18 cellular contexts compared by ENCODE assay signal in genomic region chr4:149885896-149886295, GRCh38.
DNase-seq lines count a peak whose midpoint lies in the region; ATAC-seq, FAIRE-seq and TF ChIP-seq lines count a peak whose summit lies in the region.
"Had no signal": no experiment of that assay in that cellular context is flagged by ENCODE, and none has a peak within 500 bp of the region (broad histone marks: within the 10 kb centered on the region; RNA-seq: fewer than 3 reads in every experiment).

No MANE protein-coding gene starts in this region.

- no peaks in the 10 kb centered on the region for H3K9me3 Mint-ChIP-seq in MCF 10A (ENCODE audit: unreplicated experiment)
- peaks cover 6% of the 10 kb centered on the region for H3K9me3 Mint-ChIP-seq in astrocyte (ENCODE audit: unreplicated experiment)
- H3K9me3 Mint-ChIP-seq: activated CD4-positive, alpha-beta memory T cell treated with anti-CD3 and anti-CD28 coated beads, Interleukin-2, amount 10 ng/mL, durations not matched to agents 7 days and 5 days; activated T-helper 17 cell treated with anti-CD3 and anti-CD28 coated beads, Interleukin-2, amount 50 U/mL, for 72 hours had no signal

- H2AFZ ChIP-seq in mammary epithelial cell (ENCODE audit: low read depth, low read length), result no peak overlapping the region
- H2AFZ ChIP-seq in astrocyte (ENCODE audit: low read depth, low read length), result no peak overlapping the region

- no peaks in the 10 kb centered on the region for H3K36me3 Mint-ChIP-seq in MCF 10A (ENCODE audit: insufficient read depth, unreplicated experiment)
- H3K36me3 Mint-ChIP-seq in astrocyte (ENCODE audit: low read depth, unreplicated experiment), result peaks cover 3% of the 10 kb centered on the region
- H3K36me3 Mint-ChIP-seq: CD8-positive, alpha-beta memory T cell had no signal

- H3K9me3 ChIP-seq in mammary epithelial cell (replicated peaks; ENCODE audit: insufficient read depth, low read length) (no peaks in the 10 kb centered on the region), astrocyte (ENCODE audit: insufficient read depth, low read depth, low read length) (no peaks in the 10 kb centered on the region), esophagus muscularis mucosa (no peaks in the 10 kb centered on the region)
- H3K9me3 ChIP-seq: body of pancreas had no signal

- TF ChIP-seq POLR2A in esophagus muscularis mucosa (IDR thresholded peaks at IDR 0.05; ENCODE audit: low read depth), result no peak

- H3K4me3 ChIP-seq in mammary epithelial cell (replicated peaks in 1 of 3; ENCODE audit: insufficient read depth in 1 of 3, low read depth in 2 of 3, low read length in 3 of 3) (no peak overlapping the region), astrocyte (ENCODE audit: insufficient read depth, low read depth, low read length) (no peak overlapping the region), esophagus muscularis mucosa (no peak overlapping the region)
- H3K4me3 ChIP-seq: body of pancreas had no signal

- BruUV-seq in mammary epithelial cell (replicated peaks; lab: Mats Ljungman, UMichigan) (no TSS peak), MCF 10A (replicated peaks; lab: Mats Ljungman, UMichigan) (no TSS peak)

- TF ChIP-seq CTCF in mammary epithelial cell (conservative IDR thresholded peaks at IDR 0.05 in 1 of 2, IDR thresholded peaks at IDR 0.05 in 1 of 2; ENCODE audit: extremely low read depth in 1 of 2, insufficient read depth in 1 of 2, low read depth in 1 of 2, low read length in 2 of 2) (no peak), MCF 10A (IDR thresholded peaks at IDR 0.05; ENCODE audit: unreplicated experiment) (no peak), astrocyte (IDR thresholded peaks at IDR 0.05; ENCODE audit: insufficient read depth, low read depth, low read length) (no peak), esophagus muscularis mucosa (IDR thresholded peaks at IDR 0.05) (no peak)

- no peak overlapping the region for H3K9ac ChIP-seq in mammary epithelial cell (ENCODE audit: insufficient read depth, low read length)
- no peak overlapping the region for H3K9ac ChIP-seq in astrocyte (ENCODE audit: low read length)

- FAIRE-seq in astrocyte (lab: Jason Lieb, UNC), result peak; percentile 99
- FAIRE-seq: keratinocyte had no signal

- H3K4me3 Mint-ChIP-seq in MCF 10A (ENCODE audit: unreplicated experiment) (no peak overlapping the region), astrocyte (ENCODE audit: unreplicated experiment) (no peak overlapping the region)
- H3K4me3 Mint-ChIP-seq: activated CD4-positive, alpha-beta memory T cell treated with anti-CD3 and anti-CD28 coated beads, Interleukin-2, amount 10 ng/mL, durations not matched to agents 7 days and 5 days; activated T-helper 17 cell treated with anti-CD3 and anti-CD28 coated beads, Interleukin-2, amount 50 U/mL, for 72 hours; CD8-positive, alpha-beta memory T cell had no signal

- H4K20me1 ChIP-seq in mammary epithelial cell (ENCODE audit: insufficient read depth, low read length) (no peaks in the 10 kb centered on the region), astrocyte (ENCODE audit: insufficient read depth, low read length) (no peaks in the 10 kb centered on the region)

- H3K27ac ChIP-seq in mammary epithelial cell (ENCODE audit: insufficient read depth, low read depth, low read length) (no peak overlapping the region), astrocyte (ENCODE audit: low read depth, low read length) (peak overlapping the region; percentile 31), esophagus muscularis mucosa (replicated peaks in 1 of 4) (no peak overlapping the region)
- H3K27ac ChIP-seq: 22Rv1, body of pancreas had no signal

- H3K27ac Mint-ChIP-seq in MCF 10A (ENCODE audit: low read depth, unreplicated experiment) (no peak overlapping the region), astrocyte (ENCODE audit: unreplicated experiment) (no peak overlapping the region)
- H3K27ac Mint-ChIP-seq: activated CD4-positive, alpha-beta memory T cell treated with anti-CD3 and anti-CD28 coated beads, Interleukin-2, amount 10 ng/mL, durations not matched to agents 7 days and 5 days; activated T-helper 17 cell treated with anti-CD3 and anti-CD28 coated beads, Interleukin-2, amount 50 U/mL, for 72 hours; CD8-positive, alpha-beta memory T cell had no signal

- CTCF ChIA-PET in mammary epithelial cell (lab: Charles Lee; ENCODE audit: low non-redundant PET), result no interaction called here
- CTCF ChIA-PET in MCF 10A (lab: Yijun Ruan, JAX), result interaction anchor here (0.7 to 2.3 kb wide), 3 partner anchors 11 to 514 kb away, joined by 3 to 12 read pairs (median 8); no protein-coding TSS in a partner anchor

- H3K4me1 Mint-ChIP-seq in MCF 10A (ENCODE audit: insufficient read depth, unreplicated experiment) (peaks cover 14% of the 10 kb centered on the region), astrocyte (ENCODE audit: low read depth, unreplicated experiment) (peaks cover 24% of the 10 kb centered on the region)
- H3K4me1 Mint-ChIP-seq: activated CD4-positive, alpha-beta memory T cell treated with anti-CD3 and anti-CD28 coated beads, Interleukin-2, amount 10 ng/mL, durations not matched to agents 7 days and 5 days; activated T-helper 17 cell treated with anti-CD3 and anti-CD28 coated beads, Interleukin-2, amount 50 U/mL, for 72 hours; CD8-positive, alpha-beta memory T cell had no signal

- H3K36me3 ChIP-seq in mammary epithelial cell (ENCODE audit: insufficient read depth, low read length) (no peaks in the 10 kb centered on the region), astrocyte (ENCODE audit: insufficient read depth, low read length) (no peaks in the 10 kb centered on the region), esophagus muscularis mucosa (no peaks in the 10 kb centered on the region)

- H3K79me2 ChIP-seq in mammary epithelial cell (ENCODE audit: insufficient read depth, low read length), result no peaks in the 10 kb centered on the region
- no peaks in the 10 kb centered on the region for H3K79me2 ChIP-seq in astrocyte (ENCODE audit: insufficient read depth, low read length)

- no peak for ATAC-seq in GM21825 (IDR thresholded peaks at IDR 0.05; ENCODE audit: unreplicated experiment)
- ATAC-seq: activated T-helper 17 cell treated with anti-CD3 and anti-CD28 coated beads, Interleukin-2, amount 50 U/mL, for 72 hours; body of pancreas had no signal

- no peak overlapping the region for H3K4me2 ChIP-seq in mammary epithelial cell (ENCODE audit: insufficient read depth, low read depth, low read length)
- peak overlapping the region; percentile 10 for H3K4me2 ChIP-seq in astrocyte (ENCODE audit: low read length)

- no peaks in the 10 kb centered on the region for H3K27me3 ChIP-seq in mammary epithelial cell (ENCODE audit: insufficient read depth, low read length)
- no peaks in the 10 kb centered on the region for H3K27me3 ChIP-seq in astrocyte (ENCODE audit: insufficient read depth, low read length)
- H3K27me3 ChIP-seq in esophagus muscularis mucosa, result no peaks in the 10 kb centered on the region
- H3K27me3 ChIP-seq: body of pancreas had no signal

- POLR2A ChIA-PET in MCF 10A (lab: Yijun Ruan, JAX), result no interaction called here

- no peak for TF ChIP-seq EP300 in esophagus muscularis mucosa (IDR thresholded peaks at IDR 0.05)

- H3K27me3 Mint-ChIP-seq in MCF 10A (ENCODE audit: insufficient read depth, unreplicated experiment) (no peaks in the 10 kb centered on the region), astrocyte (ENCODE audit: low read depth, unreplicated experiment) (no peaks in the 10 kb centered on the region)
- H3K27me3 Mint-ChIP-seq: activated CD4-positive, alpha-beta memory T cell treated with anti-CD3 and anti-CD28 coated beads, Interleukin-2, amount 10 ng/mL, durations not matched to agents 7 days and 5 days; activated T-helper 17 cell treated with anti-CD3 and anti-CD28 coated beads, Interleukin-2, amount 50 U/mL, for 72 hours had no signal

- in situ Hi-C loops in mammary epithelial cell (cut with MboI; ENCODE audit: low sequenced_read_pairs in 2 of 2), result no loop called here

- intact Hi-C loops in mammary epithelial cell (cut with micrococcal nuclease), result no loop called here
- intact Hi-C loops in MCF 10A (cut with micrococcal nuclease), result no loop called here
- intact Hi-C loops in esophagus muscularis mucosa (cut with DNase I), result no loop called here

- dilution Hi-C loops in mammary epithelial cell (cut with HindIII; ENCODE audit: low sequenced_read_pairs), result no loop called here

- peak; percentile 21 for DNase-seq in mammary epithelial cell
- no peak for DNase-seq in MCF 10A (ENCODE audit: unreplicated experiment)
- peak; percentile 92 for DNase-seq in astrocyte (ENCODE audit: low read depth)
- peak; percentile 28 for DNase-seq in glomerular visceral epithelial cell (ENCODE audit: extremely low spot score)
- no peak for DNase-seq in esophagus muscularis mucosa (ENCODE audit: extremely low spot score)
- no peak for DNase-seq in stimulated activated CD4-positive, alpha-beta T cell treated with anti-CD3 and anti-CD28 coated beads, Interleukin-12 subunit alpha, Interleukin-12 subunit beta, amount 100 ng/mL, for 4 hours
- no peak for DNase-seq in OCI-M2 (lab: John Stamatoyannopoulos, UW; ENCODE audit: unreplicated experiment)
- DNase-seq: activated CD4-positive, alpha-beta memory T cell treated with anti-CD3 and anti-CD28 coated beads, Interleukin-2, amount 10 ng/mL, durations not matched to agents 7 days and 5 days; body of pancreas; CD8-positive, alpha-beta memory T cell; glutamatergic neuron; NCI-H1930; NCI-H524; OCI-M1 had no signal

- H3K4me1 ChIP-seq in mammary epithelial cell (ENCODE audit: insufficient read depth, low read length), result no peaks in the 10 kb centered on the region
- peaks cover 11% of the 10 kb centered on the region for H3K4me1 ChIP-seq in astrocyte (ENCODE audit: insufficient read depth, low read length)
- peaks cover 5 to 40% (median 18%) of the 10 kb centered on the region in 4 donors for H3K4me1 ChIP-seq in esophagus muscularis mucosa
- H3K4me1 ChIP-seq: body of pancreas had no signal

Comparison
In these comparisons a context has a peak if more than half of its experiments do, and no peak if none do; other contexts are left out.
1. DNase-seq: peak in mammary epithelial cell (single experiment), astrocyte (single experiment) and glomerular visceral epithelial cell (single experiment); none in MCF 10A (single experiment), esophagus muscularis mucosa (single experiment), stimulated activated CD4-positive, alpha-beta T cell treated with anti-CD3 and anti-CD28 coated beads, Interleukin-12 subunit alpha, Interleukin-12 subunit beta, amount 100 ng/mL, for 4 hours (single experiment) and OCI-M2 (single experiment).